Comparison of ENCODE assay signal across 8 cellular contexts in genomic region chr19:34172661-34173144, GRCh38. TPM values are rescaled to one million over a fixed set of nuclear protein-coding genes. Genes with fewer than 3 reads are reported as not detected.
DNase-seq lines count a peak whose midpoint lies in the region; ATAC-seq, FAIRE-seq and TF ChIP-seq lines count a peak whose summit lies in the region.

No MANE protein-coding gene starts in this region.

- TF ChIP-seq CTCF in K562 (IDR thresholded peaks at IDR 0.05 in 2 of 3, conservative IDR thresholded peaks at IDR 0.05 in 1 of 3; ENCODE audit: insufficient read depth in 2 of 3, low read depth in 1 of 3, low read length in 3 of 3) (no peak), kidney (IDR thresholded peaks at IDR 0.05; ENCODE audit: borderline replicate concordance, extremely low read depth, insufficient read depth) (no peak)

- TF ChIP-seq EP300 in K562 (IDR thresholded peaks at IDR 0.05; ENCODE audit: low read length), result no peak

- peaks cover 16% of the 10 kb centered on the region for H4K20me1 ChIP-seq in K562 (replicated peaks; ENCODE audit: control insufficient read depth, insufficient read depth, low read length)

- FAIRE-seq in H54 (lab: Jason Lieb, UNC), result no peak
- no peak for FAIRE-seq in K562 (lab: Jason Lieb, UNC)
- FAIRE-seq in kidney (lab: Jason Lieb, UNC), result no peak

- POLR2A ChIA-PET in K562 (lab: Yijun Ruan, JAX), result interaction anchor here (0.9 to 1.7 kb wide), 7 partner anchors 9 to 783 kb away, joined by 3 to 8 read pairs (median 4); no protein-coding TSS in a partner anchor

- H3K4me2 ChIP-seq in K562 (ENCODE audit: insufficient read depth, low read length), result peak overlapping the region; percentile 86

- H3K27me3 ChIP-seq in K562 (ENCODE audit: control insufficient read depth in 2 of 2, insufficient read depth in 2 of 2, low read length in 2 of 2), result no peaks in the 10 kb centered on the region

- H3K79me2 ChIP-seq in K562 (ENCODE audit: control insufficient read depth, insufficient read depth, low read length), result peaks cover 63% of the 10 kb centered on the region

- H3K9me3 ChIP-seq in K562 (replicated peaks; ENCODE audit: control insufficient read depth, insufficient read depth, low read depth, low read length) (no peaks in the 10 kb centered on the region), kidney (ENCODE audit: control insufficient read depth in 1 of 2, low read length in 2 of 2) (no peaks in the 10 kb centered on the region)

- H3K36me3 ChIP-seq in K562 (ENCODE audit: control insufficient read depth, insufficient read depth, low read length) (peaks cover 13% of the 10 kb centered on the region; the same call in 2 of the 3 replicates), kidney (ENCODE audit: control insufficient read depth in 1 of 2, insufficient read depth in 2 of 2, low read length in 2 of 2) (no peaks in the 10 kb centered on the region)

- in situ Hi-C loops in K562 (cut with MboI), result no loop called here

- CTCF ChIA-PET in K562 (lab: Yijun Ruan, JAX; ENCODE audit: low intra/inter-chr PET ratio), result no interaction called here

- no TSS peak for BruUV-seq in K562 (replicated peaks; lab: Mats Ljungman, UMichigan)

- intact Hi-C loops in K562 (cut with micrococcal nuclease) (loop anchor here (5.0 kb wide), 1 partner anchor 45 kb away; no protein-coding TSS in a partner anchor), kidney (cut with DNase I) (no loop called here)

- peak; percentile 41 for ATAC-seq in K562

- peak overlapping the region; percentile 84 for H2AFZ ChIP-seq in K562 (ENCODE audit: low read depth, low read length)

- peaks cover 25% of the 10 kb centered on the region in 2 experiments for H3K4me1 ChIP-seq in K562 (replicated peaks in 1 of 2; ENCODE audit: control insufficient read depth in 2 of 2, insufficient read depth in 2 of 2, low read length in 2 of 2)
- peaks cover 14 to 19% of the 10 kb centered on the region in 2 donors for H3K4me1 ChIP-seq in kidney (ENCODE audit: control insufficient read depth in 1 of 2, insufficient read depth in 1 of 2, low read depth in 1 of 2, low read length in 2 of 2)

- peak overlapping the region; percentile 99 to 100 for H3K9ac ChIP-seq in K562 (ENCODE audit: insufficient read depth in 1 of 2, low read depth in 2 of 2, low read length in 2 of 2)
- peak overlapping the region; percentile 78 to 90 for H3K9ac ChIP-seq in kidney (ENCODE audit: low read length in 2 of 2)

- no peak for TF ChIP-seq RAD21 in K562 (CRISPR knock-in tag; conservative IDR thresholded peaks at IDR 0.05 in 1 of 2, IDR thresholded peaks at IDR 0.05 in 1 of 2)

- no peaks in the 10 kb centered on the region for H3K9me1 ChIP-seq in K562 (ENCODE audit: control insufficient read depth, insufficient read depth, low read length)

- 1% methylated on average over 25 of the region's 55 CpGs for WGBS in K562 (ENCODE audit: insufficient coverage, low coverage, missing lambda C conversion rate)

- peak overlapping the region; percentile 96 for H3K4me3 ChIP-seq in K562
- peak overlapping the region; percentile 49 to 85 for H3K4me3 ChIP-seq in kidney (ENCODE audit: low read length in 2 of 2)

- H3K27ac ChIP-seq in K562 (ENCODE audit: extremely low read depth, low read depth, low read length), result peak overlapping the region; percentile 91
- peak overlapping the region; percentile 98 to 100 for H3K27ac ChIP-seq in kidney (ENCODE audit: low read depth in 2 of 2, low read length in 2 of 2)

- DNase-seq in DMS153 treated with DMSO at 0.1 percent for 48 hours (lab: John Stamatoyannopoulos, UW; ENCODE audit: unreplicated experiment) (peak; percentile 62), DMS153 (lab: John Stamatoyannopoulos, UW) (no peak), H54 (ENCODE audit: insufficient read length, low spot score) (peak; percentile 34), LHCN-M2 (ENCODE audit: low read depth) (peak; percentile 22), K562 (ENCODE audit: extremely low read depth in 1 of 4, low spot score in 3 of 4) (peak in 3 of 4 experiments; percentile 41 to 73 (median 70)), kidney (no peak), DMS114 treated with DMSO at 0.1 percent for 48 hours (lab: John Stamatoyannopoulos, UW; ENCODE audit: unreplicated experiment) (no peak)
- peak; percentile 55 for DNase-seq in stimulated activated CD8-positive, alpha-beta memory T cell treated with anti-CD3 and anti-CD28 coated beads, Interleukin-4, amount 100 ng/mL, for 48 hours

- no peak for TF ChIP-seq POLR2A in H54 (IDR thresholded peaks at IDR 0.05; ENCODE audit: low read depth, low read length)
- TF ChIP-seq POLR2A in K562 (conservative IDR thresholded peaks at IDR 0.05), result no peak

TF ChIP-seq in K562, 482 proteins besides CTCF, POLR2A, EP300 and RAD21 (continues in another document):
- TF ChIP-seq HMG20A (CRISPR knock-in tag; conservative IDR thresholded peaks at IDR 0.05) (no peak), POU5F1 (IDR thresholded peaks at IDR 0.05; ENCODE audit: borderline replicate concordance, low read depth, low read length, partially characterized antibody) (no peak), PTBP1 (IDR thresholded peaks at IDR 0.05; ENCODE audit: low read depth, low read length) (no peak), RBBP5 (IDR thresholded peaks at IDR 0.05; ENCODE audit: borderline replicate concordance, insufficient read depth, low read length, poor library complexity, severe bottlenecking) (peak; percentile 76), HMGN3 (IDR thresholded peaks at IDR 0.05; ENCODE audit: borderline replicate concordance, extremely low read depth, insufficient read length, low read depth, low read length) (peak; percentile 14), SREBF1 (IDR thresholded peaks at IDR 0.05; ENCODE audit: borderline replicate concordance, low read depth, low read length) (no peak), LCOR (CRISPR knock-in tag; IDR thresholded peaks at IDR 0.05) (0 out of 2 replicates have a peak, but pooled peaks have one; percentile 19), ZNF764 (CRISPR knock-in tag; IDR thresholded peaks at IDR 0.05; ENCODE audit: low read depth) (no peak), E2F6 (IDR thresholded peaks at IDR 0.05; ENCODE audit: borderline replicate concordance in 1 of 2, extremely low read depth in 1 of 2, insufficient read depth in 1 of 2, insufficient read length in 1 of 2, low read depth in 1 of 2, low read length in 1 of 2, poor library complexity in 1 of 2, severe bottlenecking in 1 of 2) (peak in 1 of 2 experiments; percentile 5), SREBF2 (CRISPR knock-in tag; IDR thresholded peaks at IDR 0.05) (no peak), BRCA1 (IDR thresholded peaks at IDR 0.05) (no peak), BRCA1 (CRISPR knock-in tag; IDR thresholded peaks at IDR 0.05) (0 out of 2 replicates have a peak, but pooled peaks have one; percentile 20), SPI1 (IDR thresholded peaks at IDR 0.05; ENCODE audit: borderline replicate concordance, low read depth, low read length) (no peak)
- TF ChIP-seq, protein P1, sequence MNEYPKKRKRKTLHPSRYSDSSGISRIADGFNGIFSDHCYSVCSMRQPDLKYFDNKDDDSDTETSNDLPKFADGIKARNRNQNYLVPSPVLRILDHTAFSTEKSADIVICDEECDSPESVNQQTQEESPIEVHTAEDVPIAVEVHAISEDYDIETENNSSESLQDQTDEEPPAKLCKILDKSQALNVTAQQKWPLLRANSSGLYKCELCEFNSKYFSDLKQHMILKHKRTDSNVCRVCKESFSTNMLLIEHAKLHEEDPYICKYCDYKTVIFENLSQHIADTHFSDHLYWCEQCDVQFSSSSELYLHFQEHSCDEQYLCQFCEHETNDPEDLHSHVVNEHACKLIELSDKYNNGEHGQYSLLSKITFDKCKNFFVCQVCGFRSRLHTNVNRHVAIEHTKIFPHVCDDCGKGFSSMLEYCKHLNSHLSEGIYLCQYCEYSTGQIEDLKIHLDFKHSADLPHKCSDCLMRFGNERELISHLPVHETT (CRISPR knock-in tag; conservative IDR thresholded peaks at IDR 0.05 in 1 of 2, IDR thresholded peaks at IDR 0.05 in 1 of 2), result peak in 1 of 2 experiments; percentile 86; a peak in 1 of 4 replicates

RNA-seq across cellular contexts. Expression of gene LSM14A, which starts 0.4 kb away (rescaled TPM):
- total RNA-seq in LHCN-M2 (2014; rRNA removed) (33.5 and 52.5 TPM in 2 replicates), K562 (2014; rRNA removed) (95.1 and 111 TPM in 2 replicates), K562 (2014; rRNA removed; fragmentation: Illumina TruSeq; extraction: Trizol) (86.6 and 88.2 TPM in 2 replicates), K562 (2015; rRNA removed; fragmentation: Illumina TruSeq; extraction: Trizol) (90.7 and 93.9 TPM in 2 replicates), K562 (2021) (78.5 and 95.2 TPM in 2 replicates), kidney (114 TPM)
- polyA plus RNA-seq in LHCN-M2 (2012), result 34.0 TPM
- total RNA-seq in K562 (2011; cell fraction: chromatin; rRNA removed; ENCODE audit: low replicate concordance), result 64.2 and 98.3 TPM in 2 replicates
- total RNA-seq in K562 (2011; cell fraction: nucleolus; rRNA removed), result 52.0 and 54.5 TPM in 2 replicates
- total RNA-seq in K562 (2011; cell fraction: nucleoplasm; rRNA removed), result 63.2 and 73.9 TPM in 2 replicates
- polyA plus RNA-seq in K562 (2011; rRNA removed) (118 and 129 TPM in 2 replicates), K562 (2014; fragmentation: Illumina TruSeq; extraction: Trizol) (95.7 and 105 TPM in 2 replicates), K562 (2014; fragmentation: Nextera tagmentation; extraction: Ambion mirVana) (10 to 100 TPM; 19.5 to 25.7 TPM), K562 (2014; rRNA removed) (150 and 179 TPM in 2 replicates), kidney (ENCODE audit: insufficient read depth, low read depth, low replicate concordance) (49.3 TPM)
- 116 and 133 TPM in 2 replicates for polyA plus RNA-seq in K562 (2011; cell fraction: cytosol; rRNA removed)
- polyA plus RNA-seq in K562 (2011; cell fraction: nucleus; rRNA removed), result 41.7 and 49.3 TPM in 2 replicates
- 90.9 and 131 TPM in 2 replicates for polyA plus RNA-seq in K562 (2012)
- 160 and 181 TPM in 2 replicates for polyA minus RNA-seq in K562 (2011; rRNA and poly(A)+ RNA removed)
- 57.2 and 71.0 TPM in 2 replicates for polyA minus RNA-seq in K562 (2011; cell fraction: cytosol; rRNA and poly(A)+ RNA removed)
- 53.3 and 75.0 TPM in 2 replicates for polyA minus RNA-seq in K562 (2011; cell fraction: nucleus; rRNA and poly(A)+ RNA removed)

Comparison
In these comparisons a context has a peak if more than half of its experiments do, and no peak if none do; other contexts are left out.
1. DNase-seq: peak in DMS153 treated with DMSO at 0.1 percent for 48 hours (single experiment), H54 (single experiment), LHCN-M2 (single experiment), K562 (3 of 4) and stimulated activated CD8-positive, alpha-beta memory T cell treated with anti-CD3 and anti-CD28 coated beads, Interleukin-4, amount 100 ng/mL, for 48 hours (single experiment); none in DMS153 (single experiment), kidney (single experiment) and DMS114 treated with DMSO at 0.1 percent for 48 hours (single experiment).